ENCODE assay signal across 9 cellular contexts in the genomic region with DNA sequence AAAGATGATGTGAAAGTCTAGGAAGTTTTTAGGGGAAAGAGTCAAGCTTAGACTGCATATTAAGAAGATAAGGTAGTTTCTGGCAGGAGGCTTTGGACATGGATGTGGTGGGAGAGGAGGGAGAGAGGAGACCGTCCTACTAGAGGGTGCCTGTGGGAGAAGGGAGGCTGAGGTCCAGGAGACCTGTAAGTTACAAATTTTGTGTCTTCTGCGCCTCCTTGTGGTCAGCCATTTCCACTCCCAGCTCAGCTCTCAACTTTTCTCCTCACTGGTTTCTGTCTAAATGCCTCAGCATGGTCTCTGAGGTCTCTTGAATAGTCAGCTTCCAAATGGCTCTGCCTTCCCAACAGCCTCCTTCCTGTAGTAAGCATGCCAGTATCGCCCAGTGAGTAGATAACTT.
DNase-seq lines count a peak whose midpoint lies in the region; ATAC-seq and TF ChIP-seq lines count a peak whose summit lies in the region.
"Had no signal": no experiment of that assay in that cellular context is flagged by ENCODE, and none has a peak within 500 bp of the region (broad histone marks: within the 10 kb centered on the region; RNA-seq: fewer than 3 reads in every experiment).

No MANE protein-coding gene starts in this region.

- H3K4me3 ChIP-seq in thoracic aorta, result no peak overlapping the region

- H3K27ac ChIP-seq in thoracic aorta, result no peak overlapping the region

- H3K9me3 ChIP-seq in thoracic aorta, result no peaks in the 10 kb centered on the region

- peak; percentile 41 for DNase-seq in Right ventricle myocardium superior
- no peak for DNase-seq in cardiac septum (ENCODE audit: low spot score)
- peak; percentile 41 for DNase-seq in NCI-H146 (lab: John Stamatoyannopoulos, UW)
- peak; percentile 34 for DNase-seq in amniotic epithelial cell (ENCODE audit: low read depth)
- DNase-seq in islet precursor cell, result peak; percentile 76
- no peak for DNase-seq in thoracic aorta (ENCODE audit: low spot score)
- DNase-seq in T1000 (lab: John Stamatoyannopoulos, UW), result no peak
- DNase-seq: activated naive CD8-positive, alpha-beta T cell treated with anti-CD3 and anti-CD28 coated beads, Interleukin-2, amount 10 ng/mL, durations not matched to agents 7 days and 5 days had no signal

- H3K4me1 ChIP-seq in thoracic aorta (ENCODE audit: control insufficient read depth in 1 of 2, low read depth in 2 of 2), result peaks cover 0 to 13% of the 10 kb centered on the region in 2 donors

- TF ChIP-seq CTCF in thoracic aorta (IDR thresholded peaks at IDR 0.05), result peak; percentile 48

- H3K27me3 ChIP-seq in thoracic aorta (replicated peaks; ENCODE audit: insufficient read depth), result no peaks in the 10 kb centered on the region

- no peak for ATAC-seq in Right ventricle myocardium superior (ENCODE audit: poor library complexity)
- ATAC-seq in thoracic aorta (ENCODE audit: insufficient number of reproducible peaks, low FRiP score, low read depth), result no peak
- no peak for ATAC-seq in HG03520 (IDR thresholded peaks at IDR 0.05; ENCODE audit: unreplicated experiment)

- intact Hi-C loops in Right ventricle myocardium superior (cut with DNase I) (loop anchor here (10.0 kb wide), 1 partner anchor 861 kb away; no protein-coding TSS in a partner anchor), cardiac septum (cut with DNase I) (no loop called here)

- no peaks in the 10 kb centered on the region for H3K36me3 ChIP-seq in thoracic aorta

Comparison
In these comparisons a context has a peak if more than half of its experiments do, and no peak if none do; other contexts are left out.
1. DNase-seq: peak in Right ventricle myocardium superior (single experiment), NCI-H146 (single experiment), amniotic epithelial cell (single experiment) and islet precursor cell (single experiment); none in cardiac septum (single experiment), thoracic aorta (single experiment) and T1000 (single experiment).